ENCODE assay signal across 24 cellular contexts in the genomic region with DNA sequence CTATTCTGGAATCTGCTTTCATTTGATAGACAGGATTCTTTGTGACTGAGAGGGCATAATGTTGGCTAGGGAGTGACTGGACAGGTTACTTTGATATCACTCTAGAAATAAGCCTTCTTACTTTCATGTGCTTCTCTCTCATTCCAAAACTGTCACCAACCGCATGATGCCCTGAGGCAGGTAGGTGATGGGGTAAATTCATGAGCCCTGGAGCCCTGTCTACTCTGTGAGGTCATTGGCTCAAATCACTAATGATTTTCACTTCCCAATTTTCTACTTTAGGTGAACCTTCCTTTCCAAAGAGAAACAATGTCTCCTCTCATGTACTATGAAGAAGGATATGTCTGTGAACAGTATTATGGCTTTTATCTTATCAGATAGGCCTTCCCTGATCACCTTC.
DNase-seq lines count a peak whose midpoint lies in the region; ATAC-seq lines count a peak whose summit lies in the region.
"Had no signal": no experiment of that assay in that cellular context is flagged by ENCODE, and none has a peak within 500 bp of the region (broad histone marks: within the 10 kb centered on the region; RNA-seq: fewer than 3 reads in every experiment).

No MANE protein-coding gene starts in this region.

- intact Hi-C loops in left colon (cut with DNase I, micrococcal nuclease), result no loop called here

- ATAC-seq in GM18861 (IDR thresholded peaks at IDR 0.05; ENCODE audit: unreplicated experiment) (peak; percentile 61), GM21360 (IDR thresholded peaks at IDR 0.05; ENCODE audit: unreplicated experiment) (peak; percentile 71), HG02981 (IDR thresholded peaks at IDR 0.05; ENCODE audit: unreplicated experiment) (peak; percentile 46), left colon (peak; percentile 54)
- ATAC-seq: HepG2, left lobe of liver, PC-3 had no signal

- no peak for DNase-seq in left colon
- no peak for DNase-seq in activated T-cell treated with anti-CD3 and anti-CD28 coated beads for 4 hours
- DNase-seq in midbrain (lab: John Stamatoyannopoulos, UW), result no peak
- DNase-seq in iPS-NIHi7 (ENCODE audit: extremely low spot score), result no peak
- DNase-seq: activated CD4-positive, alpha-beta T cell treated with anti-CD3 and anti-CD28 coated beads, Interleukin-2, amount 50 U/mL, for 48 hours; activated CD4-positive, CD25-positive, alpha-beta regulatory T cell treated with anti-CD3 and anti-CD28 coated beads, Interleukin-2, amount 50 U/mL, for 72 hours; activated CD8-positive, alpha-beta memory T cell treated with anti-CD3 and anti-CD28 coated beads, Interleukin-2, amount 50 U/mL, for 4 hours; activated naive CD4-positive, alpha-beta T cell treated with anti-CD3 and anti-CD28 coated beads for 36 hours; CD8-positive, alpha-beta memory T cell; H7; mesenchymal stem cell; MM.1S; NCI-H1417; NCI-H2081; NCI-H226; NCI-H526 treated with DMSO at 0.1 percent for 48 hours; PC-3; SK-N-SH; stimulated activated CD4-positive, alpha-beta T cell treated with anti-CD3 and anti-CD28 coated beads, Interleukin-4, amount 100 ng/mL, for 4 hours had no signal
